Comparison of ENCODE assay signal across 23 cellular contexts in genomic region chr11:89416961-89417360, GRCh38.
"Had no signal": no experiment of that assay in that cellular context is flagged by ENCODE, and none has a peak within 500 bp of the region (broad histone marks: within the 10 kb centered on the region; RNA-seq: fewer than 3 reads in every experiment).

No MANE protein-coding gene starts in this region.

- H3K4me1 Mint-ChIP-seq: memory B cell; naive thymus-derived CD4-positive, alpha-beta T cell; nephron progenitor cell; stimulated activated memory B cell treated with anti-CD40 and anti-IgM and Interleukin-4, amounts not matched to agents 10 μg/mL and 1 μg/mL and 100 μg/mL, for 72 hours had no signal

- H3K27me3 ChIP-seq: heart right ventricle, sigmoid colon, testis, tibial artery, upper lobe of left lung had no signal

- H3K27ac ChIP-seq: coronary artery, heart right ventricle, prostate gland, sigmoid colon, testis, tibial artery, upper lobe of left lung had no signal

- H3K9me3 Mint-ChIP-seq: nephron progenitor cell had no signal

- H3K4me3 ChIP-seq: coronary artery, heart right ventricle, lung, prostate gland, sigmoid colon, testis, tibial artery, upper lobe of left lung had no signal

- H3K36me3 ChIP-seq: heart right ventricle, prostate gland, sigmoid colon, tibial artery, upper lobe of left lung had no signal

- H3K36me3 Mint-ChIP-seq: memory B cell; naive thymus-derived CD4-positive, alpha-beta T cell; stimulated activated memory B cell treated with anti-CD40 and anti-IgM and Interleukin-4, amounts not matched to agents 10 μg/mL and 1 μg/mL and 100 μg/mL, for 72 hours had no signal

- H3K27me3 Mint-ChIP-seq: memory B cell; naive thymus-derived CD4-positive, alpha-beta T cell; stimulated activated memory B cell treated with anti-CD40 and anti-IgM and Interleukin-4, amounts not matched to agents 10 μg/mL and 1 μg/mL and 100 μg/mL, for 72 hours had no signal

- H3K4me1 ChIP-seq: heart right ventricle, prostate gland, sigmoid colon, testis, upper lobe of left lung had no signal

- DNase-seq: dermis blood vessel endothelial cell; effector memory CD4-positive, alpha-beta T cell; glutamatergic neuron; heart right ventricle; hippocampal formation; kidney; midbrain; naive thymus-derived CD4-positive, alpha-beta T cell; nephron progenitor cell; right cardiac atrium; sigmoid colon; stimulated activated CD4-positive, alpha-beta T cell treated with anti-CD3 and anti-CD28 coated beads, Interleukin-2, amount 100 ng/mL, for 24 hours; stimulated activated CD4-positive, alpha-beta T cell treated with anti-CD3 and anti-CD28 coated beads, Interleukin-4, amount 100 ng/mL, for 24 hours; stimulated activated naive CD8-positive, alpha-beta T cell treated with anti-CD3 and anti-CD28 coated beads, Interleukin-15, Interleukin-2, amounts not matched to agents 100 U/mL and 50 U/mL, for 24 hours; substantia nigra; testis; tibial artery; upper lobe of left lung had no signal

- H3K9me3 ChIP-seq: prostate gland, sigmoid colon, testis, tibial artery, upper lobe of left lung had no signal

- H3K27ac Mint-ChIP-seq: memory B cell; naive thymus-derived CD4-positive, alpha-beta T cell; nephron progenitor cell; stimulated activated memory B cell treated with anti-CD40 and anti-IgM and Interleukin-4, amounts not matched to agents 10 μg/mL and 1 μg/mL and 100 μg/mL, for 72 hours had no signal

- H3K4me3 Mint-ChIP-seq: memory B cell; naive thymus-derived CD4-positive, alpha-beta T cell; nephron progenitor cell; stimulated activated memory B cell treated with anti-CD40 and anti-IgM and Interleukin-4, amounts not matched to agents 10 μg/mL and 1 μg/mL and 100 μg/mL, for 72 hours had no signal
